ENCODE assay signal across 12 cellular contexts in the genomic region with DNA sequence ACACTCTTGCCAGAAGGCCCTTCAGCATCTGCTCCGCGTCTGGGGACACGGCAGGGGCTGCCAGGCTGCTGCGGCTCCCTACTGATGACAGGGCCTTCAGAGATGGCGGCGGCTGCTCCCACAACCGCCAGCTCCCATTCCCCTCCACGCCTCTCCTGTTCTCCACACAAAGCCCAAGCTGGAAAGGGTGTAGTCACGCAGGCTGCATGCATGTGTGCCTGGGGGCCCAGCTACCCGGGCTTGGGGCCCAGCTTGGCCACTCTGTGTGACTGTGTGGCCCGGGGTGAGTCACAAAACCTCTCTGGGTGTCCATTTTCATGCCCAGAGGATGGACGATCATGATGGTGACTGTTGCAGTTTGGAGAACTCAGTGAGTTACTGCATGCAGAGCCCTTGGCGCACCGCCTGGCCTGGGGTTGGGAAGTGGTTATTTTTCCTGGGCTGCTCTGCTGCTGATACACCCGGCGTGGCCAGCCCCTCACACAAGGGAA. TPM values are rescaled to one million over a fixed set of nuclear protein-coding genes. Genes with fewer than 3 reads are reported as not detected.
DNase-seq lines count a peak whose midpoint lies in the region; ATAC-seq and TF ChIP-seq lines count a peak whose summit lies in the region.
"Had no signal": no experiment of that assay in that cellular context is flagged by ENCODE, and none has a peak within 500 bp of the region (broad histone marks: within the 10 kb centered on the region; RNA-seq: fewer than 3 reads in every experiment).

No MANE protein-coding gene starts in this region.

- WGBS in lung, 2 donors = 82% methylated on average over 16 of the region's 16 CpGs

- TF ChIP-seq CTCF in AG10803 (conservative IDR thresholded peaks at IDR 0.05; ENCODE audit: low read length) (no peak), lung (IDR thresholded peaks at IDR 0.05; ENCODE audit: control extremely low read depth, extremely low read depth) (no peak)

- H3K9me3 ChIP-seq in lung (ENCODE audit: control insufficient read depth in 2 of 2, insufficient read depth in 1 of 2, low read length in 1 of 2) = no peaks in the 10 kb centered on the region
- H3K9me3 ChIP-seq in SJCRH30 (replicated peaks) = no peaks in the 10 kb centered on the region
- H3K9me3 ChIP-seq: esophagus muscularis mucosa, psoas muscle, vagina had no signal

- DNase-seq in AG10803 (ENCODE audit: low read depth) (peak; percentile 85), HT1080 (ENCODE audit: low read depth) (peak; percentile 35), astrocyte of the hippocampus (ENCODE audit: low read depth, low spot score) (peak; percentile 58), lung (ENCODE audit: low spot score) (no peak), cortex of kidney (lab: John Stamatoyannopoulos, UW) (no peak), SJCRH30 (no peak)
- DNase-seq: NCI-H1417 treated with DMSO at 0.1 percent for 48 hours had no signal

- H3K4me1 ChIP-seq in lung (ENCODE audit: control insufficient read depth in 2 of 2, insufficient read depth in 2 of 2, low read length in 2 of 2) (peaks cover 0 to 4% of the 10 kb centered on the region in 2 donors), SJCRH30 (0 out of 2 replicates have a peak, but pooled peaks cover 2% of the 10 kb centered on the region)
- H3K4me1 ChIP-seq: vagina had no signal

- no peak overlapping the region for H3K4me3 ChIP-seq in AG10803 (ENCODE audit: low read length)
- no peak overlapping the region for H3K4me3 ChIP-seq in lung
- no peak overlapping the region for H3K4me3 ChIP-seq in SJCRH30
- H3K4me3 ChIP-seq: esophagus muscularis mucosa, psoas muscle, vagina had no signal

- H3K27me3 ChIP-seq in lung (ENCODE audit: control insufficient read depth, insufficient read depth) (no peaks in the 10 kb centered on the region), SJCRH30 (no peaks in the 10 kb centered on the region)
- H3K27me3 ChIP-seq: esophagus muscularis mucosa, vagina had no signal

- H3K36me3 ChIP-seq in lung (ENCODE audit: control insufficient read depth in 2 of 2, insufficient read depth in 2 of 2, low read length in 2 of 2) (peaks cover 9 to 39% of the 10 kb centered on the region in 2 donors), SJCRH30 (no peaks in the 10 kb centered on the region; the same call in 1 of the 2 replicates)

- H3K27ac ChIP-seq in lung (ENCODE audit: low read depth in 1 of 2, low read length in 1 of 2) = no peak overlapping the region
- no peak overlapping the region for H3K27ac ChIP-seq in SJCRH30
- H3K27ac ChIP-seq: esophagus muscularis mucosa, vagina had no signal

- ATAC-seq in lung (ENCODE audit: insufficient read depth, low FRiP score) (peak; percentile 2), HG03520 (IDR thresholded peaks at IDR 0.05; ENCODE audit: unreplicated experiment) (no peak), HG03108 (IDR thresholded peaks at IDR 0.05; ENCODE audit: unreplicated experiment) (no peak)

RNA-seq across cellular contexts. Expression of a gene that starts 31.7 kb away (rescaled TPM):
- 54.5 and 69.4 TPM in 2 replicates for total RNA-seq in HT1080 (2014; rRNA removed; shearing (Covaris generic))
- polyA plus RNA-seq in HT1080 (2015; cell fraction: cytosol; rRNA removed) = 73.2 and 76.7 TPM in 2 replicates
- 34.7 and 38.3 TPM in 2 replicates for polyA plus RNA-seq in HT1080 (2015; cell fraction: nucleus; rRNA removed)
- total RNA-seq in lung = 10 to 100 TPM; 49.4 to 50.1 TPM
- polyA plus RNA-seq in lung = 10 to 100 TPM; 16.9 to 64.2 TPM
- total RNA-seq in SJCRH30 (2014; rRNA removed; shearing (Covaris generic)) = not detected in 2 replicates

RNA-seq across cellular contexts. Expression of a gene that starts 37.1 kb away (rescaled TPM):
- total RNA-seq in HT1080 (2014; rRNA removed; shearing (Covaris generic)) = 51.8 and 57.5 TPM in 2 replicates
- 61.2 and 69.3 TPM in 2 replicates for polyA plus RNA-seq in HT1080 (2015; cell fraction: cytosol; rRNA removed)
- 65.3 and 66.5 TPM in 2 replicates for polyA plus RNA-seq in HT1080 (2015; cell fraction: nucleus; rRNA removed)
- 10 to 100 TPM; 34.9 to 35.9 TPM for total RNA-seq in lung
- polyA plus RNA-seq in lung = 10 to 100 TPM; 11.2 to 26.1 TPM
- total RNA-seq in SJCRH30 (2014; rRNA removed; shearing (Covaris generic)) = 45.8 and 49.1 TPM in 2 replicates

Comparison
In these comparisons a context has a peak if more than half of its experiments do, and no peak if none do; other contexts are left out.
1. DNase-seq: peak in AG10803 (single experiment), HT1080 (single experiment) and astrocyte of the hippocampus (single experiment); none in lung (single experiment), cortex of kidney (single experiment) and SJCRH30 (0 of 2).
2. RNA of a gene that starts 31.7 kb away (total RNA-seq): 54.5 to 69.4 TPM in HT1080 and 49.4 to 50.1 TPM in lung; not detected in SJCRH30; every median in the first group is over 10 times any median in the second.